Comparison of ENCODE assay signal across 7 cellular contexts in the genomic region with DNA sequence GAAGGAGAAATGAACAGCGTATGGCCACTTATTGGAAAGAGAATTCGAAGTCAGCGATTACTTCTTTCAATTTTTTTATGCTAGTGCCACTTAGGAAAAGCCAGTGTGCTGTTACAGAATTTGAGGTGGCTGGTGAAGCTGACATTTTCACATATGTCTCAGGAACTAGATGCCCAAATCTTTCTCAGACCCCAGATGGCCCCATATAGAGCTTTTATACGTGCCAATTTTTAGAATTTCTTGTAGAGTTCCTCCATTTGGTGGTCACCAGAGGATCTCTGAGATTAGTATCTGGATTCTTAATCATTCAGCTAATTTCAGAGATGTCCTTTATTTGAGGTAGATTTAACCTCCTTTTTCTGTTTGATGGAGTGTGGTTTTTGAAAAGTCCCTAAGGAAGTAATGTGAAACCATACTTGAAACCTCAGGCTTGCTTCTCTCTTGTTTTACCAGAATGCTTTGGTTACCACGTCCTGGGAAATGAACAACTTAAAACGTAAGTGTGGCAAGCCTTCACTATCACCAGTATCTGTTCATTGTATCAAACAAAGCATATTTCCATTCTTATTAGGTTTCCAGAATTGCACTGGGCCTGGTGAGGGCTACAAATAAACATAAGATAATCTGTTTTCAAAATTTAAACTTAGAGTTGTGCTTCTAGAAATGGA.
DNase-seq lines count a peak whose midpoint lies in the region; ATAC-seq and TF ChIP-seq lines count a peak whose summit lies in the region.
"Not testable (repeated sequence)": the region's sequence is repeated elsewhere in the genome, so short reads cannot be mapped to it uniquely, and the experiment has no call there.

No MANE protein-coding gene starts in this region.

- H3K4me1 ChIP-seq in DND-41 (ENCODE audit: insufficient read depth, low read length) = not testable (repeated sequence)

- H3K4me3 ChIP-seq in DND-41 (ENCODE audit: low read depth in 1 of 2, low read length in 2 of 2) = not testable (repeated sequence)

- ATAC-seq in DND-41 (ENCODE audit: insufficient read depth, low read depth) = peak; percentile 83
- ATAC-seq in activated CD4-positive, alpha-beta T cell treated with anti-CD3 and anti-CD28 coated beads for 36 hours = peak; percentile 69
- peak; percentile 52 for ATAC-seq in activated CD8-positive, alpha-beta memory T cell treated with anti-CD3 and anti-CD28 coated beads, Interleukin-2, amount 10 ng/mL, durations not matched to agents 7 days and 5 days
- peak; percentile 66 to 92 for ATAC-seq in activated naive CD4-positive, alpha-beta T cell treated with anti-CD3 and anti-CD28 coated beads, Interleukin-2, amount 50 U/mL, for 72 hours
- peak; percentile 65 for ATAC-seq in central memory CD8-positive, alpha-beta T cell (replicated peaks; ENCODE audit: extremely low read depth, poor library complexity, severe bottlenecking)
- ATAC-seq in natural killer cell treated with Interleukin-12 subunit alpha and Interleukin-12 subunit beta and Interleukin-15 and Interleukin-18, amount 100 ng/mL, for 72 hours = peak; percentile 88 to 90
- ATAC-seq in stimulated activated naive B cell treated with anti-CD40 and anti-IgM and Interleukin-4, amounts not matched to agents 10 μg/mL and 1 μg/mL and 100 μg/mL, for 72 hours (replicated peaks) = peak; percentile 81 to 95

- POLR2A ChIA-PET in activated CD4-positive, alpha-beta T cell treated with anti-CD3 and anti-CD28 coated beads for 36 hours (lab: Charles Lee) = not testable (repeated sequence)

- H3K9me3 Mint-ChIP-seq in activated CD4-positive, alpha-beta T cell treated with anti-CD3 and anti-CD28 coated beads for 36 hours (ENCODE audit: low read depth); activated CD8-positive, alpha-beta memory T cell treated with anti-CD3 and anti-CD28 coated beads, Interleukin-2, amount 10 ng/mL, durations not matched to agents 7 days and 5 days (ENCODE audit: low read depth); activated naive CD4-positive, alpha-beta T cell treated with anti-CD3 and anti-CD28 coated beads, Interleukin-2, amount 50 U/mL, for 72 hours; central memory CD8-positive, alpha-beta T cell; natural killer cell treated with Interleukin-12 subunit alpha and Interleukin-12 subunit beta and Interleukin-15 and Interleukin-18, amount 100 ng/mL, for 72 hours; stimulated activated naive B cell treated with anti-CD40 and anti-IgM and Interleukin-4, amounts not matched to agents 10 μg/mL and 1 μg/mL and 100 μg/mL, for 72 hours: not testable (repeated sequence)

- not testable (repeated sequence) for H3K79me2 ChIP-seq in DND-41 (ENCODE audit: insufficient read depth, low read length)

- H3K4me2 ChIP-seq in DND-41 (ENCODE audit: insufficient read depth, low read length) = not testable (repeated sequence)

- H3K4me1 Mint-ChIP-seq in activated CD4-positive, alpha-beta T cell treated with anti-CD3 and anti-CD28 coated beads for 36 hours; activated CD8-positive, alpha-beta memory T cell treated with anti-CD3 and anti-CD28 coated beads, Interleukin-2, amount 10 ng/mL, durations not matched to agents 7 days and 5 days; central memory CD8-positive, alpha-beta T cell; natural killer cell treated with Interleukin-12 subunit alpha and Interleukin-12 subunit beta and Interleukin-15 and Interleukin-18, amount 100 ng/mL, for 72 hours (ENCODE audit: low read depth in 2 of 2); stimulated activated naive B cell treated with anti-CD40 and anti-IgM and Interleukin-4, amounts not matched to agents 10 μg/mL and 1 μg/mL and 100 μg/mL, for 72 hours: not testable (repeated sequence)

- H3K27ac ChIP-seq in DND-41 (ENCODE audit: low read length) = not testable (repeated sequence)

- not testable (repeated sequence) for H3K9me3 ChIP-seq in DND-41 (ENCODE audit: insufficient read depth, low read length, severe bottlenecking)

- not testable (repeated sequence) for H3K27me3 ChIP-seq in DND-41 (ENCODE audit: insufficient read depth, low read length, poor library complexity)

- not testable (repeated sequence) for H3K27me3 Mint-ChIP-seq in activated CD4-positive, alpha-beta T cell treated with anti-CD3 and anti-CD28 coated beads for 36 hours; activated CD8-positive, alpha-beta memory T cell treated with anti-CD3 and anti-CD28 coated beads, Interleukin-2, amount 10 ng/mL, durations not matched to agents 7 days and 5 days; central memory CD8-positive, alpha-beta T cell; natural killer cell treated with Interleukin-12 subunit alpha and Interleukin-12 subunit beta and Interleukin-15 and Interleukin-18, amount 100 ng/mL, for 72 hours; stimulated activated naive B cell treated with anti-CD40 and anti-IgM and Interleukin-4, amounts not matched to agents 10 μg/mL and 1 μg/mL and 100 μg/mL, for 72 hours

- DNase-seq in DND-41; activated CD4-positive, alpha-beta T cell treated with anti-CD3 and anti-CD28 coated beads for 36 hours; activated CD8-positive, alpha-beta memory T cell treated with anti-CD3 and anti-CD28 coated beads, Interleukin-2, amount 10 ng/mL, durations not matched to agents 7 days and 5 days; activated naive CD4-positive, alpha-beta T cell treated with anti-CD3 and anti-CD28 coated beads, Interleukin-2, amount 50 U/mL, for 72 hours (ENCODE audit: low spot score in 2 of 2); central memory CD8-positive, alpha-beta T cell (ENCODE audit: low spot score in 2 of 2); natural killer cell treated with Interleukin-12 subunit alpha and Interleukin-12 subunit beta and Interleukin-15 and Interleukin-18, amount 100 ng/mL, for 72 hours (ENCODE audit: low spot score); stimulated activated naive B cell treated with anti-CD40 and anti-IgM and Interleukin-4, amounts not matched to agents 10 μg/mL and 1 μg/mL and 100 μg/mL, for 72 hours: not testable (repeated sequence)

- H4K20me1 ChIP-seq in DND-41 (ENCODE audit: insufficient read depth, low read length) = not testable (repeated sequence)

- not testable (repeated sequence) for H3K4me3 Mint-ChIP-seq in activated CD4-positive, alpha-beta T cell treated with anti-CD3 and anti-CD28 coated beads for 36 hours; activated CD8-positive, alpha-beta memory T cell treated with anti-CD3 and anti-CD28 coated beads, Interleukin-2, amount 10 ng/mL, durations not matched to agents 7 days and 5 days; central memory CD8-positive, alpha-beta T cell; natural killer cell treated with Interleukin-12 subunit alpha and Interleukin-12 subunit beta and Interleukin-15 and Interleukin-18, amount 100 ng/mL, for 72 hours; stimulated activated naive B cell treated with anti-CD40 and anti-IgM and Interleukin-4, amounts not matched to agents 10 μg/mL and 1 μg/mL and 100 μg/mL, for 72 hours

- H3K9ac ChIP-seq in DND-41 (ENCODE audit: low read depth, low read length) = not testable (repeated sequence)

- CTCF ChIA-PET in activated CD4-positive, alpha-beta T cell treated with anti-CD3 and anti-CD28 coated beads for 36 hours (lab: Charles Lee); activated CD8-positive, alpha-beta memory T cell treated with anti-CD3 and anti-CD28 coated beads, Interleukin-2, amount 10 ng/mL, durations not matched to agents 7 days and 5 days (lab: Charles Lee): not testable (repeated sequence)

- not testable (repeated sequence) for H2AFZ ChIP-seq in DND-41 (ENCODE audit: low read depth, low read length)

- not testable (repeated sequence) for H3K36me3 ChIP-seq in DND-41 (ENCODE audit: insufficient read depth, low read length)

- H3K36me3 Mint-ChIP-seq in activated CD4-positive, alpha-beta T cell treated with anti-CD3 and anti-CD28 coated beads for 36 hours (ENCODE audit: low read depth); activated CD8-positive, alpha-beta memory T cell treated with anti-CD3 and anti-CD28 coated beads, Interleukin-2, amount 10 ng/mL, durations not matched to agents 7 days and 5 days; activated naive CD4-positive, alpha-beta T cell treated with anti-CD3 and anti-CD28 coated beads, Interleukin-2, amount 50 U/mL, for 72 hours; central memory CD8-positive, alpha-beta T cell (ENCODE audit: insufficient read depth); natural killer cell treated with Interleukin-12 subunit alpha and Interleukin-12 subunit beta and Interleukin-15 and Interleukin-18, amount 100 ng/mL, for 72 hours; stimulated activated naive B cell treated with anti-CD40 and anti-IgM and Interleukin-4, amounts not matched to agents 10 μg/mL and 1 μg/mL and 100 μg/mL, for 72 hours: not testable (repeated sequence)

- H3K27ac Mint-ChIP-seq in activated CD4-positive, alpha-beta T cell treated with anti-CD3 and anti-CD28 coated beads for 36 hours; activated CD8-positive, alpha-beta memory T cell treated with anti-CD3 and anti-CD28 coated beads, Interleukin-2, amount 10 ng/mL, durations not matched to agents 7 days and 5 days; activated naive CD4-positive, alpha-beta T cell treated with anti-CD3 and anti-CD28 coated beads, Interleukin-2, amount 50 U/mL, for 72 hours; central memory CD8-positive, alpha-beta T cell (ENCODE audit: low read depth); natural killer cell treated with Interleukin-12 subunit alpha and Interleukin-12 subunit beta and Interleukin-15 and Interleukin-18, amount 100 ng/mL, for 72 hours; stimulated activated naive B cell treated with anti-CD40 and anti-IgM and Interleukin-4, amounts not matched to agents 10 μg/mL and 1 μg/mL and 100 μg/mL, for 72 hours: not testable (repeated sequence)

- not testable (repeated sequence) for TF ChIP-seq CTCF in DND-41 (IDR thresholded peaks at IDR 0.05; ENCODE audit: borderline replicate concordance, extremely low read depth, low read length, poor library complexity, severe bottlenecking)

- intact Hi-C loops in activated CD4-positive, alpha-beta T cell treated with anti-CD3 and anti-CD28 coated beads for 36 hours (cut with DNase I, micrococcal nuclease) = not testable (repeated sequence)
